In the genomic region with DNA sequence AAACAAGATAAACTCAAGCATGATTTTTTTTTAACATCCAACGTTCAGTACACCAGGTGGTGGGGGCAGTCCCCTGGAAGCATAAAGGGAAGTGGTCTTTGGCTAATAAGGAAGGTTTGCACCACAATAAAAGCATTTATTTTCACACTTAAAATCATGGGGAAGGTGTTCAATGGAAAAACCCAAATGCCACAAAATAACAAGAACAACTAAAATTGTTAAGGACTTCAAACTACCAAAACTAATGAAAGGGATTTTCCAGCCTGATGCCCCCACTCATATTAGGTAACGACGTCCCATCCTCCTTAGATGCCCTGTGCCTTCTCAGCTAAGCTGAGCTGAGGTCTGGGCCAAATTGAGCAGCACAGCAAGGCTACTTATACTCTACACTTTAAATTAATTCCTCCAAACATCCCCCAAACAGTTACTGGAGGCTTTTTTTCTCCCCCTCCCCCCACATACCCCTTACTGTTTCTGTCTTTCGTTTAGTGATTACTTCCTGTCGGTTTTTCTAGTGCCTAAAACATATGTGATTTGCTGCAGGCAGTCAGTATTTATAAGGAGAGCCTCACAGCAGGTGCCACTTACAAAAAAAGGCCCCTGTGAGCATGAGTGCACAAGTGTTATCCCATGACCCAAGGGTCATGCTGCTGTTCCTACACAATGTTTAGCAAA, we compare ENCODE assay signal across 9 cellular contexts.
DNase-seq lines count a peak whose midpoint lies in the region; ATAC-seq and TF ChIP-seq lines count a peak whose summit lies in the region.
"Had no signal": no experiment of that assay in that cellular context is flagged by ENCODE, and none has a peak within 500 bp of the region (broad histone marks: within the 10 kb centered on the region; RNA-seq: fewer than 3 reads in every experiment).

No MANE protein-coding gene starts in this region.

- WGBS in heart right ventricle, 2 donors = 60 to 66% methylated on average over 5 of the region's 5 CpGs

- peak overlapping the region; percentile 100 for H3K27ac ChIP-seq in SU-DHL-6 (ENCODE audit: low read depth, low read length)
- H3K27ac ChIP-seq in heart right ventricle = no peak overlapping the region
- H3K27ac ChIP-seq: SJSA1 had no signal

- ATAC-seq in GM21381 (IDR thresholded peaks at IDR 0.05; ENCODE audit: unreplicated experiment) (peak; percentile 57), HG03378 (IDR thresholded peaks at IDR 0.05; ENCODE audit: unreplicated experiment) (peak; percentile 49), GM18520 (IDR thresholded peaks at IDR 0.05; ENCODE audit: unreplicated experiment) (no peak), heart right ventricle (no peak), mucosa of descending colon (no peak)

- H3K27me3 ChIP-seq in SU-DHL-6 (ENCODE audit: low read length) (no peaks in the 10 kb centered on the region), heart right ventricle (no peaks in the 10 kb centered on the region)
- H3K27me3 ChIP-seq: SJSA1 had no signal

- H3K36me3 ChIP-seq in SU-DHL-6 (ENCODE audit: low read length) (no peaks in the 10 kb centered on the region), heart right ventricle (no peaks in the 10 kb centered on the region), mucosa of descending colon (ENCODE audit: low read depth) (no peaks in the 10 kb centered on the region)
- H3K36me3 ChIP-seq: SJSA1 had no signal

- DNase-seq in GM10266 (ENCODE audit: extremely low spot score) (peak; percentile 24), heart right ventricle (no peak), cerebellar nuclear complex (lab: John Stamatoyannopoulos, UW) (no peak), mucosa of descending colon (no peak)

- H3K4me1 ChIP-seq in heart right ventricle (peaks cover 0 to 19% (median 7%) of the 10 kb centered on the region in 9 donors), mucosa of descending colon (ENCODE audit: low read depth) (peaks cover 2% of the 10 kb centered on the region)

- no peaks in the 10 kb centered on the region for H4K20me1 ChIP-seq in SU-DHL-6 (ENCODE audit: low read depth, low read length)

- peaks cover 6% of the 10 kb centered on the region; the same call in 1 of the 2 replicates for H3K79me2 ChIP-seq in SU-DHL-6 (ENCODE audit: insufficient read depth, low read length)

- TF ChIP-seq CTCF in GM10266 (IDR thresholded peaks at IDR 0.05; ENCODE audit: control insufficient read depth, insufficient read depth, low read depth, missing control alignments) (no peak), SU-DHL-6 (IDR thresholded peaks at IDR 0.05; ENCODE audit: insufficient read depth, low read length, poor library complexity, severe bottlenecking) (no peak), heart right ventricle (IDR thresholded peaks at IDR 0.05) (no peak), mucosa of descending colon (IDR thresholded peaks at IDR 0.05) (no peak)

- peak overlapping the region; percentile 95 for H3K4me2 ChIP-seq in SU-DHL-6 (ENCODE audit: low read depth, low read length, poor library complexity, severe bottlenecking)

- intact Hi-C loops in heart right ventricle (cut with DNase I) (no loop called here), mucosa of descending colon (cut with DNase I, micrococcal nuclease) (no loop called here)

- no peaks in the 10 kb centered on the region for H3K9me2 ChIP-seq in SU-DHL-6 (replicated peaks; ENCODE audit: insufficient read depth, low read length)

- H2AFZ ChIP-seq in SU-DHL-6 (ENCODE audit: low read depth, low read length, severe bottlenecking) = no peak overlapping the region

- H3K4me3 ChIP-seq in SU-DHL-6 (ENCODE audit: insufficient read depth, low read length, poor library complexity, severe bottlenecking) (peak overlapping the region; percentile 2), heart right ventricle (no peak overlapping the region), mucosa of descending colon (no peak overlapping the region)
- H3K4me3 ChIP-seq: SJSA1 had no signal

- no peaks in the 10 kb centered on the region for H3K9me3 ChIP-seq in SU-DHL-6 (ENCODE audit: insufficient read depth, low read length)
- peaks cover 0 to 3% (median 0%) of the 10 kb centered on the region in 11 donors for H3K9me3 ChIP-seq in heart right ventricle
- H3K9me3 ChIP-seq in mucosa of descending colon = no peaks in the 10 kb centered on the region
- H3K9me3 ChIP-seq: SJSA1 had no signal

- peaks cover 58% of the 10 kb centered on the region for H3F3A ChIP-seq in SU-DHL-6 (ENCODE audit: insufficient read depth)

- H3K9ac ChIP-seq in SU-DHL-6 (ENCODE audit: low read length) = peak overlapping the region; percentile 56

Comparison
In these comparisons a context has a peak if more than half of its experiments do, and no peak if none do; other contexts are left out.
1. ATAC-seq: peak in GM21381 (single experiment) and HG03378 (single experiment); none in GM18520 (single experiment), heart right ventricle (0 of 8) and mucosa of descending colon (single experiment).